15 cellular contexts compared by ENCODE assay signal in genomic region chr7:108824840-108825540, GRCh38.
DNase-seq lines count a peak whose midpoint lies in the region; ATAC-seq and TF ChIP-seq lines count a peak whose summit lies in the region.
"Had no signal": no experiment of that assay in that cellular context is flagged by ENCODE, and none has a peak within 500 bp of the region (broad histone marks: within the 10 kb centered on the region; RNA-seq: fewer than 3 reads in every experiment).

No MANE protein-coding gene starts in this region.

- WGBS in endodermal cell (ENCODE audit: insufficient coverage in 1 of 2, insufficient read length in 1 of 2), 2 experiments, result 50 to 80% methylated on average over 1 to 3 of the region's 3 CpGs

- H3K27ac ChIP-seq in endodermal cell (ENCODE audit: low read depth, low read length) (no peak overlapping the region), SJCRH30 (no peak overlapping the region)
- H3K27ac ChIP-seq: BLaER1 treated with 17β-estradiol and CSF1 and Interleukin-3, amounts not matched to agents 10 nM and 100 nM had no signal

- TF ChIP-seq CTCF in endodermal cell (conservative IDR thresholded peaks at IDR 0.05), result no peak

- H3K4me3 ChIP-seq in endodermal cell (ENCODE audit: low read length) (no peak overlapping the region), SJCRH30 (no peak overlapping the region)
- H3K4me3 ChIP-seq: BLaER1 treated with 17β-estradiol and CSF1 and Interleukin-3, amounts not matched to agents 10 nM and 100 nM had no signal

- H3K27ac Mint-ChIP-seq in endodermal cell, result no peak overlapping the region
- H3K27ac Mint-ChIP-seq: activated CD4-positive, alpha-beta T cell treated with anti-CD3 and anti-CD28 coated beads for 36 hours; activated T-helper 2 cell treated with anti-CD3 and anti-CD28 coated beads, Interferon-gamma antibody, Interleukin-2, Interleukin-4, amounts not matched to agents 10 μg/mL and 5 μg/mL and 100 μg/mL, durations not matched to agents 14 hours and 24 hours and 36 hours; HFFc6 had no signal

- H3K4me1 ChIP-seq in endodermal cell (ENCODE audit: control insufficient read depth, insufficient read depth, low read length) (peaks cover 2% of the 10 kb centered on the region), SJCRH30 (no peaks in the 10 kb centered on the region)
- H3K4me1 ChIP-seq: BLaER1 treated with 17β-estradiol and CSF1 and Interleukin-3, amounts not matched to agents 10 nM and 100 nM had no signal

- H3K27me3 ChIP-seq in endodermal cell (ENCODE audit: control insufficient read depth, insufficient read depth, low read length, poor library complexity, severe bottlenecking) (peaks cover 25% of the 10 kb centered on the region), SJCRH30 (no peaks in the 10 kb centered on the region)
- H3K27me3 ChIP-seq: BLaER1 treated with 17β-estradiol and CSF1 and Interleukin-3, amounts not matched to agents 10 nM and 100 nM had no signal

- ATAC-seq in HG02678 (IDR thresholded peaks at IDR 0.05; ENCODE audit: unreplicated experiment), result no peak
- ATAC-seq in HG03342 (IDR thresholded peaks at IDR 0.05; ENCODE audit: unreplicated experiment), result no peak
- ATAC-seq: activated CD4-positive, alpha-beta T cell treated with anti-CD3 and anti-CD28 coated beads for 36 hours; stimulated activated naive CD8-positive, alpha-beta T cell treated with anti-CD3 and anti-CD28 coated beads, Interleukin-15, Interleukin-2, amounts not matched to agents 100 U/mL and 50 U/mL, for 24 hours had no signal

- no peak overlapping the region for H3K4me3 Mint-ChIP-seq in endodermal cell
- H3K4me3 Mint-ChIP-seq: activated CD4-positive, alpha-beta T cell treated with anti-CD3 and anti-CD28 coated beads for 36 hours; HFFc6; neural crest cell had no signal

- in situ Hi-C loops in ACHN (cut with HindIII; ENCODE audit: low pct_ligation_motif_present, low pct_unique_long_range_greater_than_20kb, low sequenced_read_pairs), result no loop called here

- H3K36me3 ChIP-seq in endodermal cell (ENCODE audit: control insufficient read depth, insufficient read depth, low read length) (no peaks in the 10 kb centered on the region), SJCRH30 (no peaks in the 10 kb centered on the region)
- H3K36me3 ChIP-seq: BLaER1 treated with 17β-estradiol and CSF1 and Interleukin-3, amounts not matched to agents 10 nM and 100 nM had no signal

- H3K9ac ChIP-seq in endodermal cell (ENCODE audit: extremely low read depth, low read length, poor library complexity, severe bottlenecking), result no peak overlapping the region
- H3K9ac ChIP-seq: BLaER1 treated with 17β-estradiol and CSF1 and Interleukin-3, amounts not matched to agents 10 nM and 100 nM had no signal

- H3K36me3 Mint-ChIP-seq in endodermal cell (ENCODE audit: low read depth), result no peaks in the 10 kb centered on the region

- DNase-seq in ACHN (peak; percentile 77), M059J (ENCODE audit: low read depth) (peak; percentile 26), endodermal cell (peak; percentile 77), kidney tubule cell (ENCODE audit: low spot score) (peak; percentile 85), SJCRH30 (no peak)
- DNase-seq in stimulated activated CD8-positive, alpha-beta memory T cell treated with anti-CD3 and anti-CD28 coated beads, Interleukin-4, amount 100 ng/mL, for 48 hours, result no peak
- DNase-seq: activated CD4-positive, alpha-beta T cell treated with anti-CD3 and anti-CD28 coated beads for 36 hours; HFFc6; NCI-H345; stimulated activated naive CD8-positive, alpha-beta T cell treated with anti-CD3 and anti-CD28 coated beads, Interleukin-15, Interleukin-2, amounts not matched to agents 100 U/mL and 50 U/mL, for 24 hours had no signal

- no peaks in the 10 kb centered on the region for H3K4me1 Mint-ChIP-seq in endodermal cell
- H3K4me1 Mint-ChIP-seq: activated CD4-positive, alpha-beta T cell treated with anti-CD3 and anti-CD28 coated beads for 36 hours had no signal

- H3K9me3 ChIP-seq in endodermal cell (ENCODE audit: control insufficient read depth, low read length), result no peaks in the 10 kb centered on the region
- H3K9me3 ChIP-seq in SJCRH30 (replicated peaks), result no peaks in the 10 kb centered on the region
- H3K9me3 ChIP-seq: BLaER1 treated with 17β-estradiol and CSF1 and Interleukin-3, amounts not matched to agents 10 nM and 100 nM had no signal

- no peaks in the 10 kb centered on the region for H3K9me3 Mint-ChIP-seq in endodermal cell
- H3K9me3 Mint-ChIP-seq: activated T-helper 2 cell treated with anti-CD3 and anti-CD28 coated beads, Interferon-gamma antibody, Interleukin-2, Interleukin-4, amounts not matched to agents 10 μg/mL and 5 μg/mL and 100 μg/mL, durations not matched to agents 14 hours and 24 hours and 36 hours had no signal

- H3K27me3 Mint-ChIP-seq in endodermal cell (ENCODE audit: insufficient read depth), result no peaks in the 10 kb centered on the region

Comparison
In these comparisons a context has a peak if more than half of its experiments do, and no peak if none do; other contexts are left out.
1. DNase-seq: peak in ACHN (single experiment), M059J (single experiment), endodermal cell (single experiment) and kidney tubule cell (single experiment); none in stimulated activated CD8-positive, alpha-beta memory T cell treated with anti-CD3 and anti-CD28 coated beads, Interleukin-4, amount 100 ng/mL, for 48 hours (single experiment) and SJCRH30 (0 of 2).